Comparison of ENCODE assay signal across 19 cellular contexts in genomic region chr14:34933301-34933700, GRCh38.
"Had no signal": no experiment of that assay in that cellular context is flagged by ENCODE, and none has a peak within 500 bp of the region (broad histone marks: within the 10 kb centered on the region; RNA-seq: fewer than 3 reads in every experiment).

No MANE protein-coding gene starts in this region.

- H3K4me1 Mint-ChIP-seq: endodermal cell, nephron had no signal

- H3K27me3 Mint-ChIP-seq: dendritic cell treated with granulocyte-macrophage colony-stimulating factor and Interleukin-4, amounts not matched to agents 40 ng/mL and 50 ng/mL, for 4 days; stimulated activated memory B cell treated with anti-CD40 and anti-IgM and Interleukin-4, amounts not matched to agents 10 μg/mL and 1 μg/mL and 100 μg/mL, for 72 hours had no signal

- H3K4me3 ChIP-seq: heart left ventricle, left lung, mucosa of descending colon, spleen, upper lobe of left lung had no signal

- H3K4me3 Mint-ChIP-seq: dendritic cell treated with granulocyte-macrophage colony-stimulating factor and Interleukin-4, amounts not matched to agents 40 ng/mL and 50 ng/mL, for 4 days; endodermal cell; nephron; stimulated activated memory B cell treated with anti-CD40 and anti-IgM and Interleukin-4, amounts not matched to agents 10 μg/mL and 1 μg/mL and 100 μg/mL, for 72 hours had no signal

- ATAC-seq: heart left ventricle; left lung; mucosa of descending colon; sciatic nerve; stimulated activated memory B cell treated with anti-CD40 and anti-IgM and Interleukin-4, amounts not matched to agents 10 μg/mL and 1 μg/mL and 100 μg/mL, for 72 hours had no signal

- H3K27ac Mint-ChIP-seq: dendritic cell treated with granulocyte-macrophage colony-stimulating factor and Interleukin-4, amounts not matched to agents 40 ng/mL and 50 ng/mL, for 4 days; endodermal cell; nephron; stimulated activated memory B cell treated with anti-CD40 and anti-IgM and Interleukin-4, amounts not matched to agents 10 μg/mL and 1 μg/mL and 100 μg/mL, for 72 hours had no signal

- H3K9me3 Mint-ChIP-seq: dendritic cell treated with granulocyte-macrophage colony-stimulating factor and Interleukin-4, amounts not matched to agents 40 ng/mL and 50 ng/mL, for 4 days; endodermal cell; nephron; stimulated activated memory B cell treated with anti-CD40 and anti-IgM and Interleukin-4, amounts not matched to agents 10 μg/mL and 1 μg/mL and 100 μg/mL, for 72 hours had no signal

- DNase-seq: activated CD4-positive, CD25-positive, alpha-beta regulatory T cell treated with anti-CD3 and anti-CD28 coated beads, Interleukin-2, amount 50 U/mL, for 72 hours; activated CD8-positive, alpha-beta memory T cell treated with anti-CD3 and anti-CD28 coated beads for 24 hours; activated gamma-delta T cell; brain microvascular endothelial cell; cerebellar nuclear complex; endodermal cell; foreskin melanocyte; heart left ventricle; islet precursor cell; left lung; mucosa of descending colon; SHP77; spleen; stimulated activated CD4-positive, alpha-beta T cell treated with anti-CD3 and anti-CD28 coated beads, Interleukin-1b, Interleukin-23, amount 100 ng/mL, for 48 hours; upper lobe of left lung had no signal

- H3K36me3 ChIP-seq: brain microvascular endothelial cell, heart left ventricle, left lung, spleen, upper lobe of left lung had no signal

- H3K27ac ChIP-seq: brain microvascular endothelial cell, heart left ventricle, left lung, spleen, upper lobe of left lung had no signal

- H3K27me3 ChIP-seq: brain microvascular endothelial cell, heart left ventricle, left lung, spleen, upper lobe of left lung had no signal

- H3K9me3 ChIP-seq: heart left ventricle, left lung, mucosa of descending colon, spleen, upper lobe of left lung had no signal
